1 cellular context compared by ENCODE assay signal in genomic region chr10:96279219-96279641, GRCh38.
TF ChIP-seq lines count a peak whose summit lies in the region.

No MANE protein-coding gene starts in this region.

TF ChIP-seq in GM23338, 12 proteins besides CTCF, POLR2A, EP300 and RAD21 (continued from another document):
- TF ChIP-seq NANOG (IDR thresholded peaks at IDR 0.05; ENCODE audit: borderline replicate concordance) = no peak
- TF ChIP-seq REST (IDR thresholded peaks at IDR 0.05; ENCODE audit: unreplicated experiment) = no peak
- no peak for TF ChIP-seq EZH2phosphoT487 (IDR thresholded peaks at IDR 0.05; ENCODE audit: unreplicated experiment)
